In genomic region chr16:2364638-2365210, GRCh38 we compare ENCODE assay signal across 1 cellular context.
TF ChIP-seq lines count a peak whose summit lies in the region.

No MANE protein-coding gene starts in this region.

TF ChIP-seq in HEK293, 187 proteins besides CTCF, POLR2A, EP300 and RAD21 (continued from another document):
- TF ChIP-seq ZNF398 (tag by site-specific recombination; IDR thresholded peaks at IDR 0.05), result peak; percentile 56; the same call in 1 of the 2 replicates
- TF ChIP-seq PRDM1 (tag by site-specific recombination; IDR thresholded peaks at IDR 0.05), result 0 out of 2 replicates have a peak, but pooled peaks have one; percentile 48
- 0 out of 2 replicates have a peak, but pooled peaks have one; percentile 20 for TF ChIP-seq ZNF692 (tag by site-specific recombination; IDR thresholded peaks at IDR 0.05)
- peak; percentile 91 for TF ChIP-seq ZBTB17 (tag by site-specific recombination; IDR thresholded peaks at IDR 0.05)
